1 cellular context compared by ENCODE assay signal in the genomic region with DNA sequence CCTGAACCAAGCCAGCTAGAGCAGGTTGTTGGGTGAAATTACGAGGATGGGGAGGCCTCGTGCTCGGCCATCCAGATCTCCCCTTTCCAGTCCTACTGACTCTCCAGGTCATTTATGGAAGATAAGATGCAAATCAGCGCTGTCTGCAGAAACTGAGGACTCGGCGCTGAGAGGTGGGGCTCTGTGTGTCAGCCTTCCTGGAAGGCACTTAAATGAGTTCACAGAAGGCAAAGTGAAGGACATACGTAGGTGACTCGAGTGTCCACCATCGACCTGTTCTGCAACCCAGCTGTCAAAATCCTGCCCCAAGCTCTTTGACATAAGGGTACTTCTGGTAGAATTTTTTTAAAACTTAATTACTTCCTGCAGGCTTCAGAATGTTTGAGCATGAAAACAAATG.
TF ChIP-seq lines count a peak whose summit lies in the region.

No MANE protein-coding gene starts in this region.

TF ChIP-seq in HepG2, 621 proteins besides CTCF, POLR2A, EP300 and RAD21:
- no peak for TF ChIP-seq ZNF850 (CRISPR knock-in tag; conservative IDR thresholded peaks at IDR 0.05)
- TF ChIP-seq ZNF3 (CRISPR knock-in tag; IDR thresholded peaks at IDR 0.05) = no peak
- no peak for TF ChIP-seq ZNF124 (CRISPR knock-in tag; IDR thresholded peaks at IDR 0.05)
- no peak for TF ChIP-seq ZEB1 (IDR thresholded peaks at IDR 0.05; ENCODE audit: insufficient replicate concordance, low read depth)
- no peak for TF ChIP-seq HOXA7 (CRISPR knock-in tag; IDR thresholded peaks at IDR 0.05)
- TF ChIP-seq, protein P1, sequence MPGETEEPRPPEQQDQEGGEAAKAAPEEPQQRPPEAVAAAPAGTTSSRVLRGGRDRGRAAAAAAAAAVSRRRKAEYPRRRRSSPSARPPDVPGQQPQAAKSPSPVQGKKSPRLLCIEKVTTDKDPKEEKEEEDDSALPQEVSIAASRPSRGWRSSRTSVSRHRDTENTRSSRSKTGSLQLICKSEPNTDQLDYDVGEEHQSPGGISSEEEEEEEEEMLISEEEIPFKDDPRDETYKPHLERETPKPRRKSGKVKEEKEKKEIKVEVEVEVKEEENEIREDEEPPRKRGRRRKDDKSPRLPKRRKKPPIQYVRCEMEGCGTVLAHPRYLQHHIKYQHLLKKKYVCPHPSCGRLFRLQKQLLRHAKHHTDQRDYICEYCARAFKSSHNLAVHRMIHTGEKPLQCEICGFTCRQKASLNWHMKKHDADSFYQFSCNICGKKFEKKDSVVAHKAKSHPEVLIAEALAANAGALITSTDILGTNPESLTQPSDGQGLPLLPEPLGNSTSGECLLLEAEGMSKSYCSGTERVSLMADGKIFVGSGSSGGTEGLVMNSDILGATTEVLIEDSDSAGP (CRISPR knock-in tag; IDR thresholded peaks at IDR 0.05; ENCODE audit: borderline replicate concordance) = no peak
- no peak for TF ChIP-seq ZNF75D (CRISPR knock-in tag; IDR thresholded peaks at IDR 0.05; ENCODE audit: borderline replicate concordance)
- TF ChIP-seq, protein P2, sequence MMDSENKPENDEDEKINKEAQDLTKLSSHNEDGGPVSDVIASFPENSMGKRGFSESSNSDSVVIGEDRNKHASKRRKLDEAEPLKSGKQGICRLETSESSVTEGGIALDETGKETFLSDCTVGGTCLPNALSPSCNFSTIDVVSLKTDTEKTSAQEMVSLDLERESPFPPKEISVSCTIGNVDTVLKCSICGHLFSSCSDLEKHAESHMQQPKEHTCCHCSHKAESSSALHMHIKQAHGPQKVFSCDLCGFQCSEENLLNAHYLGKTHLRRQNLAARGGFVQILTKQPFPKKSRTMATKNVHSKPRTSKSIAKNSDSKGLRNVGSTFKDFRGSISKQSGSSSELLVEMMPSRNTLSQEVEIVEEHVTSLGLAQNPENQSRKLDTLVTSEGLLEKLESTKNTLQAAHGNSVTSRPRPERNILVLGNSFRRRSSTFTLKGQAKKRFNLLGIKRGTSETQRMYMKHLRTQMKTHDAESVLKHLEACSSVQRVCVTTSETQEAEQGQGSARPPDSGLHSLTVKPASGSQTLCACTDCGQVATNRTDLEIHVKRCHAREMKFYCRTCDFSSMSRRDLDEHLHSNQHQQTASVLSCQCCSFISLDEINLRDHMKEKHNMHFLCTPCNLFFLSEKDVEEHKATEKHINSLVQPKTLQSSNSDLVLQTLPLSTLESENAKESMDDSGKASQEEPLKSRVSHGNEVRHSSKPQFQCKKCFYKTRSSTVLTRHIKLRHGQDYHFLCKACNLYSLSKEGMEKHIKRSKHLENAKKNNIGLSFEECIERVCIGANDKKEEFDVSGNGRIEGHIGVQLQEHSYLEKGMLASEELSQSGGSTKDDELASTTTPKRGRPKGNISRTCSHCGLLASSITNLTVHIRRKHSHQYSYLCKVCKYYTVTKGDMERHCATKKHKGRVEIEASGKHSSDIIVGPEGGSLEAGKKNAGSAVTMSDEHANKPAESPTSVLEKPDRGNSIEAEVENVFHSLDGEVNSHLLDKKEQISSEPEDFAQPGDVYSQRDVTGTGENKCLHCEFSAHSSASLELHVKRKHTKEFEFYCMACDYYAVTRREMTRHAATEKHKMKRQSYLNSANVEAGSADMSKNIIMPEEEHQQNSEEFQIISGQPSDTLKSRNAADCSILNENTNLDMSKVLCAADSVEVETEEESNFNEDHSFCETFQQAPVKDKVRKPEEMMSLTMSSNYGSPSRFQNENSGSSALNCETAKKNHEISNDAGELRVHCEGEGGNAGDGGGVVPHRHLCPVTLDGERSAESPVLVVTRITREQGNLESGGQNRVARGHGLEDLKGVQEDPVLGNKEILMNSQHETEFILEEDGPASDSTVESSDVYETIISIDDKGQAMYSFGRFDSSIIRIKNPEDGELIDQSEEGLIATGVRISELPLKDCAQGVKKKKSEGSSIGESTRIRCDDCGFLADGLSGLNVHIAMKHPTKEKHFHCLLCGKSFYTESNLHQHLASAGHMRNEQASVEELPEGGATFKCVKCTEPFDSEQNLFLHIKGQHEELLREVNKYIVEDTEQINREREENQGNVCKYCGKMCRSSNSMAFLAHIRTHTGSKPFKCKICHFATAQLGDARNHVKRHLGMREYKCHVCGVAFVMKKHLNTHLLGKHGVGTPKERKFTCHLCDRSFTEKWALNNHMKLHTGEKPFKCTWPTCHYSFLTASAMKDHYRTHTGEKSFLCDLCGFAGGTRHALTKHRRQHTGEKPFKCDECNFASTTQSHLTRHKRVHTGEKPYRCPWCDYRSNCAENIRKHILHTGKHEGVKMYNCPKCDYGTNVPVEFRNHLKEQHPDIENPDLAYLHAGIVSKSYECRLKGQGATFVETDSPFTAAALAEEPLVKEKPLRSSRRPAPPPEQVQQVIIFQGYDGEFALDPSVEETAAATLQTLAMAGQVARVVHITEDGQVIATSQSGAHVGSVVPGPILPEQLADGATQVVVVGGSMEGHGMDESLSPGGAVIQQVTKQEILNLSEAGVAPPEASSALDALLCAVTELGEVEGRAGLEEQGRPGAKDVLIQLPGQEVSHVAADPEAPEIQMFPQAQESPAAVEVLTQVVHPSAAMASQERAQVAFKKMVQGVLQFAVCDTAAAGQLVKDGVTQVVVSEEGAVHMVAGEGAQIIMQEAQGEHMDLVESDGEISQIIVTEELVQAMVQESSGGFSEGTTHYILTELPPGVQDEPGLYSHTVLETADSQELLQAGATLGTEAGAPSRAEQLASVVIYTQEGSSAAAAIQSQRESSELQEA (CRISPR knock-in tag; IDR thresholded peaks at IDR 0.05; ENCODE audit: not compliant biosample characterization) = no peak
- no peak for TF ChIP-seq PHF21A (CRISPR knock-in tag; IDR thresholded peaks at IDR 0.05)
- TF ChIP-seq MTA3 (CRISPR knock-in tag; IDR thresholded peaks at IDR 0.05) = no peak
- no peak for TF ChIP-seq ZFP82 (CRISPR knock-in tag; IDR thresholded peaks at IDR 0.05; ENCODE audit: borderline replicate concordance)
- TF ChIP-seq, protein P3, sequence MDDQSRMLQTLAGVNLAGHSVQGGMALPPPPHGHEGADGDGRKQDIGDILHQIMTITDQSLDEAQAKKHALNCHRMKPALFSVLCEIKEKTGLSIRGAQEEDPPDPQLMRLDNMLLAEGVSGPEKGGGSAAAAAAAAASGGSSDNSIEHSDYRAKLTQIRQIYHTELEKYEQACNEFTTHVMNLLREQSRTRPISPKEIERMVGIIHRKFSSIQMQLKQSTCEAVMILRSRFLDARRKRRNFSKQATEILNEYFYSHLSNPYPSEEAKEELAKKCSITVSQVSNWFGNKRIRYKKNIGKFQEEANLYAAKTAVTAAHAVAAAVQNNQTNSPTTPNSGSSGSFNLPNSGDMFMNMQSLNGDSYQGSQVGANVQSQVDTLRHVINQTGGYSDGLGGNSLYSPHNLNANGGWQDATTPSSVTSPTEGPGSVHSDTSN (CRISPR knock-in tag; IDR thresholded peaks at IDR 0.05; ENCODE audit: borderline replicate concordance) = no peak
